8 cellular contexts compared by ENCODE assay signal in genomic region chr5:177071671-177072385, GRCh38. TPM values are rescaled to one million over a fixed set of nuclear protein-coding genes. Genes with fewer than 3 reads are reported as not detected.
DNase-seq lines count a peak whose midpoint lies in the region; ATAC-seq and TF ChIP-seq lines count a peak whose summit lies in the region.

No MANE protein-coding gene starts in this region.

- ATAC-seq in GM21390 (IDR thresholded peaks at IDR 0.05; ENCODE audit: unreplicated experiment): peak; percentile 59

- DNase-seq in CMK (ENCODE audit: low read depth) (peak; percentile 42), MG63 (peak; percentile 55), SIG-M5 (lab: John Stamatoyannopoulos, UW) (peak; percentile 33), germinal center (ENCODE audit: low spot score) (peak; percentile 71), uterus (peak; percentile 54 to 84)
- DNase-seq in activated effector memory CD4-positive, alpha-beta T cell treated with anti-CD3 and anti-CD28 coated beads, Interleukin-2, amount 50 U/mL, for 16 hours: peak; percentile 71

- H3K27ac ChIP-seq in parathyroid adenoma: no peak overlapping the region
- no peak overlapping the region for H3K27ac ChIP-seq in uterus

- H3K9me3 ChIP-seq in MG63 (no peaks in the 10 kb centered on the region), parathyroid adenoma (ENCODE audit: control insufficient read depth, low read length) (no peaks in the 10 kb centered on the region), uterus (no peaks in the 10 kb centered on the region)

- H3K4me3 ChIP-seq in MG63 (no peak overlapping the region), parathyroid adenoma (ENCODE audit: low read depth, low read length) (no peak overlapping the region), uterus (no peak overlapping the region)

- TF ChIP-seq POLR2A in uterus (IDR thresholded peaks at IDR 0.05): no peak

- H2AFZ ChIP-seq in parathyroid adenoma: no peak overlapping the region

- H3K9ac ChIP-seq in parathyroid adenoma: no peak overlapping the region

- TF ChIP-seq CTCF in parathyroid adenoma (IDR thresholded peaks at IDR 0.05): peak; percentile 94
- TF ChIP-seq CTCF in uterus (IDR thresholded peaks at IDR 0.05): peak; percentile 80 to 87 (median 81)

- no peak overlapping the region for H3K4me2 ChIP-seq in parathyroid adenoma (ENCODE audit: low read length)

- peaks cover 20% of the 10 kb centered on the region for H3K36me3 ChIP-seq in MG63
- H3K36me3 ChIP-seq in parathyroid adenoma (ENCODE audit: control insufficient read depth, insufficient read depth, low read length): no peaks in the 10 kb centered on the region
- no peaks in the 10 kb centered on the region for H3K36me3 ChIP-seq in uterus

- H3K79me2 ChIP-seq in parathyroid adenoma: no peaks in the 10 kb centered on the region

- H3K4me1 ChIP-seq in parathyroid adenoma (no peaks in the 10 kb centered on the region), uterus (no peaks in the 10 kb centered on the region)

- H3K27me3 ChIP-seq in MG63 (no peaks in the 10 kb centered on the region), parathyroid adenoma (ENCODE audit: control insufficient read depth, insufficient read depth, low read length) (no peaks in the 10 kb centered on the region), uterus (no peaks in the 10 kb centered on the region)

- intact Hi-C loops in uterus (cut with DNase I; ENCODE audit: low total_unique reads): no loop called here

RNA-seq across cellular contexts. Expression of gene FGFR4, which starts 14.9 kb away (rescaled TPM):
- 51.3 and 96.6 TPM in 2 replicates for total RNA-seq in MG63 (2014; rRNA removed; shearing (Covaris generic); ENCODE audit: low replicate concordance)
- 10 to 100 TPM in 1 of 4 donors, 1 to 10 TPM in 1, under 1 TPM in 2; under 0.01 to 18.8 (median 1.5) TPM for total RNA-seq in uterus

RNA-seq across cellular contexts. Expression of gene ZNF346, which starts 49.3 kb away (rescaled TPM):
- 13.7 and 28.8 TPM in 2 replicates for total RNA-seq in MG63 (2014; rRNA removed; shearing (Covaris generic); ENCODE audit: low replicate concordance)
- total RNA-seq in uterus: 10 to 100 TPM; 10.5 to 38.5 (median 29.2) TPM
